ENCODE assay signal across 26 cellular contexts in genomic region chr20:41374568-41374920, GRCh38. TPM values are rescaled to one million over a fixed set of nuclear protein-coding genes. Genes with fewer than 3 reads are reported as not detected.
"Had no signal": no experiment of that assay in that cellular context is flagged by ENCODE, and none has a peak within 500 bp of the region (broad histone marks: within the 10 kb centered on the region; RNA-seq: fewer than 3 reads in every experiment).

No MANE protein-coding gene starts in this region.

- H3K36me3 ChIP-seq: colonic mucosa, esophagus squamous epithelium, gastrocnemius medialis, heart right ventricle, left lung, lower lobe of right lung had no signal

- H3K27me3 ChIP-seq: colonic mucosa, gastrocnemius medialis had no signal

- ATAC-seq: effector memory CD8-positive, alpha-beta T cell; esophagus mucosa; gastrocnemius medialis; left cardiac atrium; left lung; left ventricle myocardium superior; lower lobe of right lung; mucosa of descending colon had no signal

- H3K9me3 Mint-ChIP-seq: effector memory CD8-positive, alpha-beta T cell had no signal

- H3K4me1 Mint-ChIP-seq: endodermal cell had no signal

- DNase-seq: colonic mucosa; cortex of kidney; effector CD8-positive, alpha-beta T cell; effector memory CD8-positive, alpha-beta T cell; endodermal cell; erythroblast; esophagus squamous epithelium; foreskin fibroblast; foreskin melanocyte; gastrocnemius medialis; glutamatergic neuron; head of caudate nucleus; heart right ventricle; hippocampal formation; left cardiac atrium; left lung; left ventricle myocardium superior; lower lobe of right lung; mesenchymal stem cell had no signal

- H3K4me3 ChIP-seq: colonic mucosa, esophagus squamous epithelium, gastrocnemius medialis, heart right ventricle, left lung, lower lobe of right lung, mucosa of descending colon had no signal

- H3K4me1 ChIP-seq: colonic mucosa, esophagus squamous epithelium, gastrocnemius medialis, heart right ventricle, left lung, lower lobe of right lung had no signal

- H3K27ac Mint-ChIP-seq: dendritic cell treated with granulocyte-macrophage colony-stimulating factor and Interleukin-4, amounts not matched to agents 40 ng/mL and 50 ng/mL, for 4 days; effector memory CD8-positive, alpha-beta T cell; endodermal cell; mesothelial cell of epicardium had no signal

- H3K4me3 Mint-ChIP-seq: dendritic cell treated with granulocyte-macrophage colony-stimulating factor and Interleukin-4, amounts not matched to agents 40 ng/mL and 50 ng/mL, for 4 days; effector memory CD8-positive, alpha-beta T cell; endodermal cell; mesothelial cell of epicardium had no signal

- H3K9me3 ChIP-seq: colonic mucosa, gastrocnemius medialis, lower lobe of right lung, mucosa of descending colon had no signal

- H3K27ac ChIP-seq: colonic mucosa, epithelial cell of prostate, esophagus squamous epithelium, gastrocnemius medialis, heart right ventricle, left lung, lower lobe of right lung had no signal

RNA-seq across cellular contexts. Expression of gene EMILIN3, which starts 7.9 kb away (rescaled TPM):
- total RNA-seq: mesenteric fat pad had no signal
- polyA plus RNA-seq: keratinocyte had no signal
